In genomic region chr20:35643045-35643444, GRCh38 we compare ENCODE assay signal across 1 cellular context.
TF ChIP-seq lines count a peak whose summit lies in the region.

No MANE protein-coding gene starts in this region.

TF ChIP-seq in WTC11, 78 proteins besides CTCF, POLR2A, EP300 and RAD21:
- TF ChIP-seq USF2 (CRISPR knock-in tag; IDR thresholded peaks at IDR 0.05) = no peak
- no peak for TF ChIP-seq AFF4 (CRISPR knock-in tag; IDR thresholded peaks at IDR 0.05; ENCODE audit: borderline replicate concordance)
- TF ChIP-seq CBFB (CRISPR knock-in tag; IDR thresholded peaks at IDR 0.05; ENCODE audit: low read depth) = no peak
- TF ChIP-seq ZNF416 (CRISPR knock-in tag; IDR thresholded peaks at IDR 0.05) = no peak
TF ChIP-seq in WTC11: peak in this region for 0.
